14 cellular contexts compared by ENCODE assay signal in the genomic region with DNA sequence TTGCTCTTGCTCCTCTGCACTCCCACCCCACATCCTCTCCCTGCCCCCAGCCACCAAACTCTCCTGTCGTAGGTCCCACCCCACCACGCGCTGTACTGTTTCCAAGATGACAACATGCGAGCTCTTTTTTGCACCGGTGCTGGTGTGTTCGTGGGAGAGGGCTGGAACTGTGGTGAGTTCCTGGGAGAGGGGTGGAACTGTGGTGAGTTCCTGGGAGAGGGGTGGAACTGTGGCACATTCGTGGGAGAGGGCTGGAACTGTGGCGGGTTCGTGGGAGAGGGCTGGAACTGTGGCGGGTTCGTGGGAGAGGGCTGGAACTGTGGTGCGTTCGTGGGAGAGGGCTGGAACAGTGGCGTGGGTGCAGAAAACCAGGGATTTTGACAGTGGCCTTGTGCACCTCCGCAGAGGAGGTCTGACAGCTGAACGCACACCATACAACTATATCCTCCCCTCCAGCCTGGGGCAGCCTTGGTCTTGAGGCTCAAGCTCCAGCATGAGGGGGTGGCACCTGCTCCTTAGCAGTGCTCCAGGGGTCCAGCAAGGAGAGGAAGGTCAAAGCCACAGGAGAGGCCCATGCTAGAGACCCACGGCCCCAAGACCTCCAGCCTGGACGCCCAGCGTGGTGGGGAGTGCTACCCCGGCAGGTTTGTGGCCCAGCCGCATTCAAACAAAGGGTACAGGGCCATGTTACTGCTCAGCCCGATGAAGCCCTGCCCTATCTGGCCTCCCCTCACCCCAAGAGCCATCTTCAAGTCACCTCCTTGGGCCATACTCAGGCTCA. TPM values are rescaled to one million over a fixed set of nuclear protein-coding genes. Genes with fewer than 3 reads are reported as not detected.
DNase-seq lines count a peak whose midpoint lies in the region; ATAC-seq and TF ChIP-seq lines count a peak whose summit lies in the region.
"Had no signal": no experiment of that assay in that cellular context is flagged by ENCODE, and none has a peak within 500 bp of the region (broad histone marks: within the 10 kb centered on the region; RNA-seq: fewer than 3 reads in every experiment).

No MANE protein-coding gene starts in this region.

- H3K27ac ChIP-seq in heart left ventricle = peak overlapping the region in 6 of 12 donors; percentile 23 to 98 (median 66)
- peak overlapping the region; percentile 69 for H3K27ac ChIP-seq in caudate nucleus (ENCODE audit: low read depth, low read length)
- H3K27ac ChIP-seq in mucosa of rectum (ENCODE audit: low read depth in 2 of 2, low read length in 2 of 2) = peak overlapping the region; percentile 15 to 63
- peak overlapping the region; percentile 67 to 85 (median 72) for H3K27ac ChIP-seq in upper lobe of left lung
- H3K27ac ChIP-seq: SJSA1 had no signal

- H3K4me3 ChIP-seq in heart left ventricle (no peak overlapping the region), mucosa of rectum (ENCODE audit: low read length in 2 of 2) (no peak overlapping the region), upper lobe of left lung (no peak overlapping the region)
- H3K4me3 ChIP-seq: SJSA1 had no signal

- TF ChIP-seq EP300 in upper lobe of left lung (IDR thresholded peaks at IDR 0.05) = no peak

- H3K4me1 ChIP-seq in heart left ventricle = peaks cover 0 to 75% (median 40%) of the 10 kb centered on the region in 12 donors
- peaks cover 9 to 14% of the 10 kb centered on the region in 2 donors for H3K4me1 ChIP-seq in mucosa of rectum (ENCODE audit: control insufficient read depth in 2 of 2, insufficient read depth in 2 of 2, low read length in 2 of 2)
- peaks cover 25 to 57% (median 28%) of the 10 kb centered on the region in 4 donors for H3K4me1 ChIP-seq in upper lobe of left lung

- H3K9me3 ChIP-seq in heart left ventricle = peaks cover 0 to 11% (median 0%) of the 10 kb centered on the region in 12 donors
- peaks cover 0 to 6% of the 10 kb centered on the region in 2 donors for H3K9me3 ChIP-seq in mucosa of rectum (ENCODE audit: control insufficient read depth in 2 of 2, low read length in 2 of 2)
- peaks cover 0 to 6% (median 0%) of the 10 kb centered on the region in 4 donors for H3K9me3 ChIP-seq in upper lobe of left lung
- H3K9me3 ChIP-seq: SJSA1 had no signal

- DNase-seq in Right ventricle myocardium inferior (ENCODE audit: missing footprints) (peak; percentile 57), heart left ventricle (no peak), caudate nucleus (lab: John Stamatoyannopoulos, UW) (peak in 13 of 61 donors; percentile 15 to 56 (median 29)), upper lobe of left lung (no peak)
- DNase-seq: activated CD4-positive, alpha-beta T cell treated with anti-CD3 and anti-CD28 coated beads, Interleukin-2, amount 50 U/mL, for 1 hour; amygdala; NCI-H1417; NCI-H82; occipital lobe had no signal

- 81 to 85% (median 83%) methylated on average over 17 to 22 of the region's 22 CpGs for WGBS in heart left ventricle, 4 donors
- 77 to 82% methylated on average over 17 to 22 of the region's 22 CpGs for WGBS in upper lobe of left lung, 2 donors

- intact Hi-C loops in Right ventricle myocardium inferior (cut with DNase I) = no loop called here
- intact Hi-C loops in heart left ventricle (cut with DNase I) = no loop called here

- H3K36me3 ChIP-seq in heart left ventricle = peaks cover 0 to 18% (median 0%) of the 10 kb centered on the region in 9 donors
- peaks cover 7 to 9% of the 10 kb centered on the region in 2 donors for H3K36me3 ChIP-seq in mucosa of rectum (ENCODE audit: control insufficient read depth in 2 of 2, insufficient read depth in 2 of 2, low read length in 2 of 2)
- peaks cover 0 to 15% (median 0%) of the 10 kb centered on the region in 4 donors for H3K36me3 ChIP-seq in upper lobe of left lung

- ATAC-seq in Right ventricle myocardium inferior = no peak
- ATAC-seq in heart left ventricle = no peak
- no peak for ATAC-seq in upper lobe of left lung (ENCODE audit: low FRiP score in 2 of 2)
- no peak for ATAC-seq in esophagus mucosa
- ATAC-seq in HG03097 (IDR thresholded peaks at IDR 0.05; ENCODE audit: low FRiP score, unreplicated experiment) = no peak
- ATAC-seq in HG03159 (IDR thresholded peaks at IDR 0.05; ENCODE audit: unreplicated experiment) = no peak

- TF ChIP-seq CTCF in heart left ventricle (IDR thresholded peaks at IDR 0.05) = no peak
- no peak for TF ChIP-seq CTCF in upper lobe of left lung (IDR thresholded peaks at IDR 0.05)

- TF ChIP-seq POLR2A in heart left ventricle (IDR thresholded peaks at IDR 0.05) (no peak), upper lobe of left lung (IDR thresholded peaks at IDR 0.05) (no peak)

- no peak overlapping the region for H3K9ac ChIP-seq in mucosa of rectum (ENCODE audit: low read depth in 1 of 2, low read length in 2 of 2)

- H3K27me3 ChIP-seq in heart left ventricle (no peaks in the 10 kb centered on the region), mucosa of rectum (ENCODE audit: control insufficient read depth in 2 of 2, insufficient read depth in 2 of 2, low read length in 2 of 2) (no peaks in the 10 kb centered on the region), upper lobe of left lung (no peaks in the 10 kb centered on the region)
- H3K27me3 ChIP-seq: SJSA1 had no signal

RNA-seq across cellular contexts. Expression of gene ACTN1, which starts 50.1 kb away (rescaled TPM):
- total RNA-seq in Right ventricle myocardium inferior = 136 TPM
- total RNA-seq in heart left ventricle = 100 to 1,000 TPM in 6 of 9 donors, 10 to 100 TPM in 3; 63.6 to 252 (median 110) TPM
- polyA plus RNA-seq in heart left ventricle = 10 to 100 TPM; 48.4 to 88.2 TPM
- 100 to 1,000 TPM; 117 to 195 (median 157) TPM for total RNA-seq in upper lobe of left lung
- total RNA-seq in esophagus mucosa = 117 TPM
